ENCODE assay signal across 12 cellular contexts in the genomic region with DNA sequence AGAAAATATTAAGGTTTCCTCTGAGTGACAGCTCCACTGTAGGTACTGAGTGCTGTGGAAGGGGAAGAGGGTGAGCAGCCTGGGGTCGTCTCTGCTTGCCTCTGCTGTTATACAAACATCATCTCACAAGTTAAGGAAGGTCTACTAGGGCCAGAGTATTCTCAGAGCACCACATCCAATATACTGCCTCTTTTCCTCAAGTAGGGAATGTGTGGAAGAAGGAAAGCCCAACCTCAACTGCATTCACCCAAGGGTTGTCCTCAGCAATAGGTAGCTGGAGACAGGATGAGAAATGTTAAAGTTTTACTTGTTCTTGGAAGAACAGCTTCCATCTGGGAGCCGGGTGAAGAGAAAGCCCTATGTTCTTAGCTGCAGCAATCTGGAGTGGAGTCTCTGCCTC.
A peak's percentile ranks its signal among the peaks of the same experiment; 100 is the strongest.
DNase-seq lines count a peak whose midpoint lies in the region; ATAC-seq, FAIRE-seq and TF ChIP-seq lines count a peak whose summit lies in the region.
"Had no signal": no experiment of that assay in that cellular context is flagged by ENCODE, and none has a peak within 500 bp of the region (broad histone marks: within the 10 kb centered on the region; RNA-seq: fewer than 3 reads in every experiment).

No MANE protein-coding gene starts in this region.

- no peaks in the 10 kb centered on the region for H3K4me1 ChIP-seq in GM12878 (ENCODE audit: control insufficient read depth, insufficient read depth, low read length)
- no peaks in the 10 kb centered on the region for H3K4me1 ChIP-seq in smooth muscle cell (ENCODE audit: low read depth)
- H3K4me1 ChIP-seq in osteoblast (ENCODE audit: insufficient read depth, low read length) = no peaks in the 10 kb centered on the region
- H3K4me1 ChIP-seq: BLaER1 treated with 17β-estradiol and CSF1 and Interleukin-3, amounts not matched to agents 10 nM and 100 nM had no signal

- whole genome bisulfite sequencing in GM12878 (ENCODE audit: insufficient coverage, insufficient replicate concordance, low lambda C conversion rate, missing lambda C conversion rate) = 0% methylated on average over 2 of the region's 2 CpGs
- 53% methylated on average over 2 of the region's 2 CpGs for WGBS in smooth muscle cell (ENCODE audit: low lambda C conversion rate)

- no peak for TF ChIP-seq CTCF in GM12878 (IDR thresholded peaks at IDR 0.05 in 2 of 3, conservative IDR thresholded peaks at IDR 0.05 in 1 of 3; ENCODE audit: control insufficient read depth in 2 of 3, extremely low read depth in 1 of 3, insufficient read depth in 1 of 3, low read depth in 3 of 3, low read length in 3 of 3)
- TF ChIP-seq CTCF in smooth muscle cell (IDR thresholded peaks at IDR 0.05; ENCODE audit: borderline replicate concordance, insufficient read depth, poor library complexity, severe bottlenecking) = no peak
- no peak for TF ChIP-seq CTCF in osteoblast (IDR thresholded peaks at IDR 0.05; ENCODE audit: extremely low read depth, low read depth, low read length)

- H3K9ac ChIP-seq in GM12878 (ENCODE audit: control insufficient read depth, insufficient read depth, low read length) (no peak overlapping the region), smooth muscle cell (ENCODE audit: low read depth) (no peak overlapping the region)
- H3K9ac ChIP-seq: BLaER1 treated with 17β-estradiol and CSF1 and Interleukin-3, amounts not matched to agents 10 nM and 100 nM had no signal

- no peaks in the 10 kb centered on the region for H3K36me3 ChIP-seq in GM12878 (ENCODE audit: control insufficient read depth in 2 of 2, insufficient read depth in 2 of 2, low read length in 1 of 2)
- no peaks in the 10 kb centered on the region for H3K36me3 ChIP-seq in smooth muscle cell (ENCODE audit: low read depth)
- H3K36me3 ChIP-seq in osteoblast (ENCODE audit: insufficient read depth, low read length) = no peaks in the 10 kb centered on the region
- H3K36me3 ChIP-seq: BLaER1 treated with 17β-estradiol and CSF1 and Interleukin-3, amounts not matched to agents 10 nM and 100 nM had no signal

- H3F3A ChIP-seq in smooth muscle cell (ENCODE audit: low read depth) = no peaks in the 10 kb centered on the region

- intact Hi-C loops in GM12878 (cut with micrococcal nuclease; ENCODE audit: unreplicated experiment) = loop anchor here (5.0 kb wide), 1 partner anchor 165 kb away; no protein-coding TSS in a partner anchor

- H3K27ac ChIP-seq in GM12878 (ENCODE audit: control insufficient read depth, insufficient read depth) (no peak overlapping the region), smooth muscle cell (ENCODE audit: low read depth) (no peak overlapping the region), osteoblast (ENCODE audit: low read depth, low read length) (no peak overlapping the region), caudate nucleus (ENCODE audit: low read depth, low read length) (no peak overlapping the region)
- H3K27ac ChIP-seq: BLaER1 treated with 17β-estradiol and CSF1 and Interleukin-3, amounts not matched to agents 10 nM and 100 nM had no signal

- no peaks in the 10 kb centered on the region for H3K79me2 ChIP-seq in GM12878 (ENCODE audit: control insufficient read depth, insufficient read depth, low read length)
- H3K79me2 ChIP-seq in smooth muscle cell (ENCODE audit: low read depth) = no peaks in the 10 kb centered on the region
- H3K79me2 ChIP-seq in osteoblast (ENCODE audit: insufficient read depth, low read length) = no peaks in the 10 kb centered on the region

- H2AFZ ChIP-seq in GM12878 (ENCODE audit: control insufficient read depth, low read depth, low read length) = no peak overlapping the region
- peak overlapping the region; percentile 6 for H2AFZ ChIP-seq in smooth muscle cell (ENCODE audit: low read depth)
- H2AFZ ChIP-seq in osteoblast (ENCODE audit: low read length) = no peak overlapping the region

- CTCF ChIA-PET in HEK293T (lab: Yijun Ruan, JAX) (no interaction called here), GM12878 (lab: Yijun Ruan, JAX) (no interaction called here)

- H3K4me2 ChIP-seq in GM12878 (ENCODE audit: control insufficient read depth, insufficient read depth) (no peak overlapping the region), smooth muscle cell (no peak overlapping the region), osteoblast (ENCODE audit: insufficient read depth, low read length) (no peak overlapping the region)
- H3K4me2 ChIP-seq: BLaER1 treated with 17β-estradiol and CSF1 and Interleukin-3, amounts not matched to agents 10 nM and 100 nM had no signal

- H3K4me3 ChIP-seq in GM12878 (no peak overlapping the region), smooth muscle cell (no peak overlapping the region), osteoblast (ENCODE audit: insufficient read depth, low read length) (no peak overlapping the region)
- H3K4me3 ChIP-seq: BLaER1 treated with 17β-estradiol and CSF1 and Interleukin-3, amounts not matched to agents 10 nM and 100 nM had no signal

- TF ChIP-seq RAD21 in GM12878 (IDR thresholded peaks at IDR 0.05; ENCODE audit: insufficient read depth, low read depth, low read length) = no peak

- RAD21 ChIA-PET in GM12878 (lab: Charles Lee; ENCODE audit: unreplicated experiment) = interaction anchor here (0.6 kb wide), 1 partner anchor 28 kb away, joined by 3 read pairs; no protein-coding TSS in a partner anchor

- ATAC-seq in GM12878 = peak; percentile 37; the same call in 2 of the 3 replicates

- in situ Hi-C loops in GM12878 (cut with MboI) = no loop called here

- POLR2A ChIA-PET in HEK293T (lab: Yijun Ruan, JAX) = no interaction called here
- POLR2A ChIA-PET in GM12878 (lab: Charles Lee) = no interaction called here

- TF ChIP-seq EP300 in GM12878 (IDR thresholded peaks at IDR 0.05; ENCODE audit: borderline replicate concordance in 1 of 2, control insufficient read depth in 1 of 2, low read depth in 2 of 2, low read length in 2 of 2) = no peak

- TF ChIP-seq POLR2A in GM12878 (IDR thresholded peaks at IDR 0.05; ENCODE audit: low read depth, low read length) = no peak

- SMC1A ChIA-PET in GM12878 (lab: Charles Lee; ENCODE audit: uncharacterized antibody, unreplicated experiment) = interaction anchor here (0.6 to 0.7 kb wide), 2 partner anchors 12 to 1955 kb away, joined by 3 read pairs; no protein-coding TSS in a partner anchor

- FAIRE-seq in GM12878 (lab: Jason Lieb, UNC) = no peak
- FAIRE-seq: GM18507 had no signal

- H4K20me1 ChIP-seq in GM12878 (ENCODE audit: control insufficient read depth, insufficient read depth) (no peaks in the 10 kb centered on the region), smooth muscle cell (ENCODE audit: low read depth) (no peaks in the 10 kb centered on the region), osteoblast (ENCODE audit: insufficient read depth, low read length) (no peaks in the 10 kb centered on the region)
- H4K20me1 ChIP-seq: BLaER1 treated with 17β-estradiol and CSF1 and Interleukin-3, amounts not matched to agents 10 nM and 100 nM had no signal

- H3K27me3 ChIP-seq in GM12878 (replicated peaks in 1 of 2; ENCODE audit: control insufficient read depth in 2 of 2, insufficient read depth in 2 of 2, low read length in 1 of 2) = no peaks in the 10 kb centered on the region
- no peaks in the 10 kb centered on the region for H3K27me3 ChIP-seq in smooth muscle cell (ENCODE audit: low read depth)
- H3K27me3 ChIP-seq in osteoblast (ENCODE audit: insufficient read depth, low read length) = no peaks in the 10 kb centered on the region
- H3K27me3 ChIP-seq: BLaER1 treated with 17β-estradiol and CSF1 and Interleukin-3, amounts not matched to agents 10 nM and 100 nM had no signal

- H3K9me3 ChIP-seq in GM12878 (replicated peaks; ENCODE audit: control insufficient read depth, insufficient read depth, low read length) (no peaks in the 10 kb centered on the region), smooth muscle cell (replicated peaks; ENCODE audit: low read depth) (no peaks in the 10 kb centered on the region), osteoblast (ENCODE audit: low read depth, low read length) (peaks cover 2% of the 10 kb centered on the region)
- H3K9me3 ChIP-seq: BLaER1 treated with 17β-estradiol and CSF1 and Interleukin-3, amounts not matched to agents 10 nM and 100 nM had no signal

- DNase-seq in HEK293T (ENCODE audit: extremely low spot score) = no peak
- DNase-seq in GM12878 (ENCODE audit: low read depth, low spot score) = no peak
- peak; percentile 3 for DNase-seq in left kidney (ENCODE audit: low read depth, low spot score)
- no peak for DNase-seq in smooth muscle cell (lab: John Stamatoyannopoulos, UW; ENCODE audit: unreplicated experiment)
- no peak for DNase-seq in activated CD4-positive, alpha-beta T cell treated with anti-CD3 and anti-CD28 coated beads for 1 hour
- no peak for DNase-seq in osteoblast (ENCODE audit: insufficient read length, low spot score, missing footprints)
- DNase-seq in caudate nucleus (lab: John Stamatoyannopoulos, UW) = no peak
- DNase-seq: ACHN; CD4-positive, CD25-positive, alpha-beta regulatory T cell; H7 had no signal

- no TSS peak for BruUV-seq in GM12878 (replicated peaks; lab: Mats Ljungman, UMichigan)

TF ChIP-seq in HEK293T, 16 proteins besides CTCF, POLR2A, EP300 and RAD21:
- TF ChIP-seq, protein P1, sequence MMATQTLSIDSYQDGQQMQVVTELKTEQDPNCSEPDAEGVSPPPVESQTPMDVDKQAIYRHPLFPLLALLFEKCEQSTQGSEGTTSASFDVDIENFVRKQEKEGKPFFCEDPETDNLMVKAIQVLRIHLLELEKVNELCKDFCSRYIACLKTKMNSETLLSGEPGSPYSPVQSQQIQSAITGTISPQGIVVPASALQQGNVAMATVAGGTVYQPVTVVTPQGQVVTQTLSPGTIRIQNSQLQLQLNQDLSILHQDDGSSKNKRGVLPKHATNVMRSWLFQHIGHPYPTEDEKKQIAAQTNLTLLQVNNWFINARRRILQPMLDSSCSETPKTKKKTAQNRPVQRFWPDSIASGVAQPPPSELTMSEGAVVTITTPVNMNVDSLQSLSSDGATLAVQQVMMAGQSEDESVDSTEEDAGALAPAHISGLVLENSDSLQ (IDR thresholded peaks at IDR 0.05) = peak; percentile 31; the same call in 1 of the 2 replicates
- no peak for TF ChIP-seq NFRKB (IDR thresholded peaks at IDR 0.05)
TF ChIP-seq in HEK293T: peak in this region for 1.

TF ChIP-seq in GM12878, 131 proteins besides CTCF, POLR2A, EP300 and RAD21 (continues in another document):
- TF ChIP-seq POU2F2 (IDR thresholded peaks at IDR 0.05; ENCODE audit: borderline replicate concordance, low read depth, low read length) (no peak), POLR2AphosphoS2 (IDR thresholded peaks at IDR 0.05; ENCODE audit: low read depth, low read length) (no peak), TCF7 (IDR thresholded peaks at IDR 0.05; ENCODE audit: borderline replicate concordance) (no peak), CREM (IDR thresholded peaks at IDR 0.05; ENCODE audit: low read depth) (no peak), RB1 (IDR thresholded peaks at IDR 0.05; ENCODE audit: borderline replicate concordance) (no peak)
